ENCODE assay signal across 8 cellular contexts in genomic region chr9:97501972-97502221, GRCh38. TPM values are rescaled to one million over a fixed set of nuclear protein-coding genes. Genes with fewer than 3 reads are reported as not detected.
A peak's percentile ranks its signal among the peaks of the same experiment; 100 is the strongest.
DNase-seq lines count a peak whose midpoint lies in the region; FAIRE-seq and TF ChIP-seq lines count a peak whose summit lies in the region.

No MANE protein-coding gene starts in this region.

- no CpG with 5 or more reads among the region's 30 CpGs for WGBS in thyroid gland, 2 donors

- H3K27me3 Mint-ChIP-seq in HFFc6 (ENCODE audit: insufficient read depth) = peaks cover 25% of the 10 kb centered on the region

- H3K27ac ChIP-seq in WERI-Rb-1 (no peak overlapping the region), keratinocyte (ENCODE audit: control insufficient read depth, insufficient read depth, low read length) (no peak overlapping the region), thyroid gland (peak overlapping the region; percentile 77 to 87 (median 82))

- intact Hi-C loops in thyroid gland (cut with DNase I) = no loop called here

- H3K4me3 Mint-ChIP-seq in HFFc6 = peak overlapping the region; percentile 78; the same call in 1 of the 2 replicates

- peaks cover 3% of the 10 kb centered on the region for H4K20me1 ChIP-seq in keratinocyte (ENCODE audit: control insufficient read depth, extremely low read depth, insufficient read depth, low read length)

- H3K9me3 ChIP-seq in WERI-Rb-1 (ENCODE audit: severe bottlenecking) (no peaks in the 10 kb centered on the region), keratinocyte (ENCODE audit: control insufficient read depth, low read depth, low read length) (no peaks in the 10 kb centered on the region), thyroid gland (no peaks in the 10 kb centered on the region)

- H3K27ac Mint-ChIP-seq in HFFc6 = no peak overlapping the region

- no peak overlapping the region for H3K9ac ChIP-seq in keratinocyte (ENCODE audit: control insufficient read depth, extremely low read depth, insufficient read depth, low read length)

- dilution Hi-C loops in keratinocyte (cut with MboI; ENCODE audit: extremely low pct_ligation_motif_present, low sequenced_read_pairs) = no loop called here

- no peaks in the 10 kb centered on the region for H3K9me1 ChIP-seq in keratinocyte (ENCODE audit: control insufficient read depth, extremely low read depth, insufficient read depth, low read length)

- H3K4me1 ChIP-seq in keratinocyte (ENCODE audit: control insufficient read depth, extremely low read depth, insufficient read depth, low read length) (no peaks in the 10 kb centered on the region), thyroid gland (peaks cover 35 to 36% of the 10 kb centered on the region in 2 donors)

- H3K4me2 ChIP-seq in keratinocyte (ENCODE audit: control insufficient read depth, extremely low read depth, insufficient read depth, low read depth, low read length) = peak overlapping the region; percentile 56

- H3K4me3 ChIP-seq in WERI-Rb-1 (ENCODE audit: low read depth, low read length) = peak overlapping the region; percentile 62
- H3K4me3 ChIP-seq in keratinocyte (ENCODE audit: control insufficient read depth in 2 of 3, extremely low read depth in 1 of 3, insufficient read depth in 2 of 3, low read depth in 1 of 3, low read length in 3 of 3) = peak overlapping the region in 2 of 3 experiments; percentile 29 to 40
- peak overlapping the region; percentile 79 to 99 (median 94) for H3K4me3 ChIP-seq in thyroid gland (replicated peaks in 1 of 3)

- no peak for FAIRE-seq in GM12892 (lab: Jason Lieb, UNC)
- no peak for FAIRE-seq in keratinocyte (lab: Jason Lieb, UNC)

- TF ChIP-seq POLR2A in GM12892 (IDR thresholded peaks at IDR 0.05; ENCODE audit: low read depth, low read length) (no peak), thyroid gland (IDR thresholded peaks at IDR 0.05) (no peak)

- no peaks in the 10 kb centered on the region for H3K36me3 Mint-ChIP-seq in HFFc6 (ENCODE audit: low read depth)

- no peak for TF ChIP-seq CTCF in HFFc6 (IDR thresholded peaks at IDR 0.05)
- TF ChIP-seq CTCF in WERI-Rb-1 (IDR thresholded peaks at IDR 0.05; ENCODE audit: low read depth, low read length) = no peak
- TF ChIP-seq CTCF in keratinocyte (optimal IDR thresholded peaks at IDR 0.05 in 1 of 3, IDR thresholded peaks at IDR 0.05 in 1 of 3, conservative IDR thresholded peaks at IDR 0.05 in 1 of 3; ENCODE audit: extremely low read depth in 1 of 3, insufficient read depth in 2 of 3, low read length in 3 of 3) = no peak
- TF ChIP-seq CTCF in thyroid gland (IDR thresholded peaks at IDR 0.05) = no peak

- H2AFZ ChIP-seq in keratinocyte (ENCODE audit: control insufficient read depth, low read length) = no peak overlapping the region

- H3K4me1 Mint-ChIP-seq in HFFc6 (ENCODE audit: low read depth) = peaks cover 19% of the 10 kb centered on the region

- H3K27me3 ChIP-seq in WERI-Rb-1 (ENCODE audit: insufficient read depth, low read depth, severe bottlenecking) (peaks cover 17% of the 10 kb centered on the region), keratinocyte (ENCODE audit: control insufficient read depth, extremely low read depth, insufficient read depth, low read length) (peaks cover 65% of the 10 kb centered on the region), thyroid gland (no peaks in the 10 kb centered on the region)

- no peaks in the 10 kb centered on the region for H3K36me3 ChIP-seq in WERI-Rb-1
- H3K36me3 ChIP-seq in keratinocyte (ENCODE audit: control insufficient read depth in 2 of 2, extremely low read depth in 1 of 2, insufficient read depth in 2 of 2, low read length in 2 of 2) = no peaks in the 10 kb centered on the region
- no peaks in the 10 kb centered on the region for H3K36me3 ChIP-seq in thyroid gland

- H3K79me2 ChIP-seq in keratinocyte (ENCODE audit: control insufficient read depth, insufficient read depth, low read length) = no peaks in the 10 kb centered on the region

- no peaks in the 10 kb centered on the region for H3K9me3 Mint-ChIP-seq in HFFc6

- DNase-seq in GM12892 (ENCODE audit: insufficient read length) (peak; percentile 51), HFFc6 (no peak), WERI-Rb-1 (no peak), keratinocyte (ENCODE audit: low read depth, low spot score) (no peak), thyroid gland (no peak), activated gamma-delta T cell treated with Interleukin-2 at 50 U/mL for 16 hours (no peak), NCI-H1048 (lab: John Stamatoyannopoulos, UW) (no peak), AML-193 (lab: John Stamatoyannopoulos, UW) (no peak)

RNA-seq across cellular contexts. Expression of gene TMOD1, which starts 0.4 kb away (rescaled TPM):
- 30.8 TPM for polyA plus RNA-seq in GM12892 (2012; ENCODE audit: missing spikeins)
- under 1 TPM; 0.14 to 0.60 (median 0.57) TPM for total RNA-seq in HFFc6 (2021; fragmentation: NEBNext Ultra II Directional; extraction: Animal tissue kit (Norgen Biotek cat#: 25700))
- polyA plus RNA-seq in keratinocyte = not detected in 3 replicates
- 0.07 TPM for polyA plus RNA-seq in keratinocyte (2011; ENCODE audit: low read depth)
- polyA plus RNA-seq in keratinocyte (2011; cell fraction: cytosol; rRNA removed) = 0.04 TPM in 1 of 2 replicates, not detected in the other
- polyA plus RNA-seq in keratinocyte (2011; cell fraction: nucleus; rRNA removed) = 0.03 TPM in 1 of 2 replicates, not detected in the other
- 0.28 TPM in 1 of 2 replicates, not detected in the other for polyA plus RNA-seq in keratinocyte (2012; ENCODE audit: low replicate concordance)
- polyA minus RNA-seq in keratinocyte = 0.13 TPM in 1 of 3 replicates, not detected in the others
- not detected for polyA minus RNA-seq in keratinocyte (2011; cell fraction: cytosol; rRNA and poly(A)+ RNA removed)
- not detected in 2 replicates for polyA minus RNA-seq in keratinocyte (2011; cell fraction: nucleus; rRNA and poly(A)+ RNA removed)
- total RNA-seq in thyroid gland = 10 to 100 TPM; 33.4 to 38.6 (median 37.0) TPM

Comparison
In these comparisons a context has a peak if more than half of its experiments do, and no peak if none do; other contexts are left out.
1. H3K27ac ChIP-seq: peak in thyroid gland (3 of 3); none in WERI-Rb-1 (single experiment) and keratinocyte (single experiment).
2. H3K4me3 ChIP-seq: peak in every context shown above with its lines; median percentile 94 in thyroid gland; 62 in WERI-Rb-1; 34 in keratinocyte.
3. RNA of gene TMOD1, which starts 0.4 kb away (total RNA-seq): 33.4 to 38.6 TPM in thyroid gland; 0.14 to 0.60 TPM in HFFc6; every median in the first group is over 10 times any median in the second.